ENCODE assay signal across 8 cellular contexts in genomic region chr12:1634590-1635191, GRCh38. TPM values are rescaled to one million over a fixed set of nuclear protein-coding genes. Genes with fewer than 3 reads are reported as not detected.
DNase-seq lines count a peak whose midpoint lies in the region; ATAC-seq, FAIRE-seq and TF ChIP-seq lines count a peak whose summit lies in the region.

No MANE protein-coding gene starts in this region.

- H3K27ac ChIP-seq in coronary artery, result no peak overlapping the region
- H3K27ac ChIP-seq in HepG2 (ENCODE audit: extremely low read length, insufficient read depth, low read length), result no peak overlapping the region

- peaks cover 6 to 65% of the 10 kb centered on the region in 2 experiments; a peak in 4 of 5 replicates for H3K27me3 ChIP-seq in HepG2 (ENCODE audit: control insufficient read depth in 1 of 2, insufficient read depth in 2 of 2, low read length in 2 of 2)

- H3K4me2 ChIP-seq in HepG2 (ENCODE audit: low read depth, low read length), result peak overlapping the region; percentile 29; the same call in 1 of the 2 replicates

- no peaks in the 10 kb centered on the region for H3K9me3 ChIP-seq in HepG2 (ENCODE audit: low read length)

- CTCF ChIA-PET in HepG2 (lab: Yijun Ruan, JAX; ENCODE audit: low intra/inter-chr PET ratio, low total read pairs), result interaction anchor here (0.9 to 2.2 kb wide), 2 partner anchors 156 to 306 kb away, joined by 3 to 15 read pairs; no protein-coding TSS in a partner anchor

- TF ChIP-seq RAD21 in HepG2 (CRISPR knock-in tag; IDR thresholded peaks at IDR 0.05), result peak; percentile 66

- FAIRE-seq in HepG2 (lab: Jason Lieb, UNC), result peak; percentile 40

- H3K9ac ChIP-seq in HepG2 (ENCODE audit: insufficient read depth, low read depth, low read length), result no peak overlapping the region

- DNase-seq in A172 (ENCODE audit: low spot score) (peak; percentile 35), NCI-H2227 (lab: John Stamatoyannopoulos, UW; ENCODE audit: unreplicated experiment) (peak; percentile 43), coronary artery (ENCODE audit: low spot score) (no peak), HepG2 (ENCODE audit: low spot score) (peak; percentile 27)
- DNase-seq in activated CD4-positive, alpha-beta T cell treated with anti-CD3 and anti-CD28 coated beads for 4 hours, result peak; percentile 41 to 60
- peak; percentile 26 to 53 (median 26) for DNase-seq in stimulated activated CD4-positive, alpha-beta T cell treated with anti-CD3 and anti-CD28 coated beads, TNF-alpha, amount 100 ng/mL, for 48 hours (ENCODE audit: low read depth in 3 of 3)

- H2AFZ ChIP-seq in HepG2 (ENCODE audit: low read length), result no peak overlapping the region

- POLR2A ChIA-PET in HepG2 (lab: Yijun Ruan, JAX), result no interaction called here

- no peak for TF ChIP-seq POLR2A in HepG2 (IDR thresholded peaks at IDR 0.05; ENCODE audit: insufficient read depth in 1 of 2, low read depth in 2 of 2, low read length in 2 of 2)

- no peaks in the 10 kb centered on the region for H3K36me3 ChIP-seq in HepG2 (replicated peaks in 1 of 2; ENCODE audit: control insufficient read depth in 1 of 2, insufficient read depth in 2 of 2, low read length in 2 of 2)

- TF ChIP-seq EP300 in HepG2 (IDR thresholded peaks at IDR 0.05; ENCODE audit: low read depth in 2 of 2, low read length in 2 of 2) (no peak), HepG2 (CRISPR knock-in tag; IDR thresholded peaks at IDR 0.05; ENCODE audit: borderline replicate concordance) (no peak)

- H4K20me1 ChIP-seq in HepG2 (ENCODE audit: insufficient read depth, low read length), result no peaks in the 10 kb centered on the region

- H3K4me1 ChIP-seq in HepG2 (ENCODE audit: insufficient read depth, low read length), result peaks cover 30% of the 10 kb centered on the region

- in situ Hi-C loops in HepG2 (cut with HindIII; ENCODE audit: extremely low pct_ligation_motif_present, low pct_unique_long_range_greater_than_20kb), result no loop called here

- BruUV-seq in HepG2 (replicated peaks; lab: Mats Ljungman, UMichigan), result no TSS peak

- peak; percentile 65 for ATAC-seq in HepG2
- ATAC-seq in GM18907 (IDR thresholded peaks at IDR 0.05; ENCODE audit: unreplicated experiment), result no peak

- H3K4me3 ChIP-seq in GM12875 (ENCODE audit: low read depth, low read length) (no peak overlapping the region), coronary artery (no peak overlapping the region), HepG2 (replicated peaks in 1 of 3; ENCODE audit: insufficient read depth in 1 of 3, low read depth in 2 of 3, low read length in 3 of 3) (no peak overlapping the region)

- 31% methylated on average over 12 of the region's 16 CpGs for WGBS in HepG2 (ENCODE audit: low lambda C conversion rate)

- peak; percentile 73 for TF ChIP-seq CTCF in GM12875 (IDR thresholded peaks at IDR 0.05; ENCODE audit: borderline replicate concordance, insufficient read depth, low read depth, low read length)
- TF ChIP-seq CTCF in coronary artery (IDR thresholded peaks at IDR 0.05), result peak; percentile 82
- peak; percentile 86 for TF ChIP-seq CTCF in HepG2 (CRISPR knock-in tag; IDR thresholded peaks at IDR 0.05)

- no peaks in the 10 kb centered on the region for H3K79me2 ChIP-seq in HepG2 (ENCODE audit: insufficient read depth, low read length)

- intact Hi-C loops in HepG2 (cut with micrococcal nuclease; ENCODE audit: unreplicated experiment), result loop anchor here (1.0 kb wide), 1 partner anchor 157 kb away; no protein-coding TSS in a partner anchor

TF ChIP-seq in HepG2, 621 proteins besides CTCF, POLR2A, EP300 and RAD21 (continues in another document):
- TF ChIP-seq ZNF768 (CRISPR knock-in tag; IDR thresholded peaks at IDR 0.05) (peak; percentile 74), KDM5B (CRISPR knock-in tag; IDR thresholded peaks at IDR 0.05; ENCODE audit: borderline replicate concordance) (0 out of 2 replicates have a peak, but pooled peaks have one; percentile 36), KDM2A (CRISPR knock-in tag; IDR thresholded peaks at IDR 0.05; ENCODE audit: borderline replicate concordance, low read depth) (peak; percentile 65; the same call in 1 of the 2 replicates)

RNA-seq across cellular contexts. Expression of gene WNT5B, which starts 5.7 kb away (rescaled TPM):
- total RNA-seq in A172 (2014; rRNA removed; shearing (Covaris generic)), result 10.1 and 10.3 TPM in 2 replicates
- 0.04 TPM in 1 of 2 replicates, not detected in the other for total RNA-seq in HepG2 (2016; rRNA removed; fragmentation: Illumina TruSeq; extraction: Trizol)
- total RNA-seq in HepG2 (2016; cell fraction: cytosol; rRNA removed; fragmentation: Illumina TruSeq; extraction: Trizol; ENCODE audit: low read depth), result not detected in 2 replicates
- total RNA-seq in HepG2 (2016; cell fraction: insoluble cytoplasmic fraction; rRNA removed; fragmentation: Illumina TruSeq; extraction: Trizol), result 0.06 TPM in 1 of 2 replicates, not detected in the other
- not detected in 2 replicates for total RNA-seq in HepG2 (2016; cell fraction: membrane; rRNA removed; fragmentation: Illumina TruSeq; extraction: Trizol)
- not detected in 2 replicates for total RNA-seq in HepG2 (2016; cell fraction: nucleus; rRNA removed; fragmentation: Illumina TruSeq; extraction: Trizol)
- not detected in 2 replicates for polyA plus RNA-seq in HepG2 (2011; rRNA removed)
- 0.04 TPM in 2 replicates for polyA plus RNA-seq in HepG2 (2011; cell fraction: cytosol; rRNA removed)
- polyA plus RNA-seq in HepG2 (2011; cell fraction: nucleus; rRNA removed), result not detected in 2 replicates
- polyA plus RNA-seq in HepG2 (2012), result not detected in 2 replicates
- polyA plus RNA-seq in HepG2 (2016; cell fraction: cytosol; fragmentation: Illumina TruSeq; extraction: Trizol; ENCODE audit: low read depth), result not detected in 2 replicates
- not detected in 2 replicates for polyA plus RNA-seq in HepG2 (2016; cell fraction: insoluble cytoplasmic fraction; fragmentation: Illumina TruSeq; extraction: Trizol; ENCODE audit: low read depth)
- not detected in 2 replicates for polyA plus RNA-seq in HepG2 (2016; cell fraction: membrane; fragmentation: Illumina TruSeq; extraction: Trizol; ENCODE audit: low read depth)
- not detected in 2 replicates for polyA plus RNA-seq in HepG2 (2016; cell fraction: nucleus; fragmentation: Illumina TruSeq; extraction: Trizol; ENCODE audit: insufficient read depth, low read depth)
- not detected in 2 replicates for polyA minus RNA-seq in HepG2 (2011; rRNA and poly(A)+ RNA removed; ENCODE audit: low replicate concordance)
- polyA minus RNA-seq in HepG2 (2011; cell fraction: cytosol; rRNA and poly(A)+ RNA removed), result not detected in 2 replicates
- polyA minus RNA-seq in HepG2 (2011; cell fraction: nucleus; rRNA and poly(A)+ RNA removed), result not detected in 2 replicates

RNA-seq across cellular contexts. Expression of gene FBXL14, which starts 40.3 kb away (rescaled TPM):
- 4.7 and 5.0 TPM in 2 replicates for total RNA-seq in A172 (2014; rRNA removed; shearing (Covaris generic))
- 5.5 and 7.0 TPM in 2 replicates for total RNA-seq in HepG2 (2016; rRNA removed; fragmentation: Illumina TruSeq; extraction: Trizol)
- total RNA-seq in HepG2 (2016; cell fraction: cytosol; rRNA removed; fragmentation: Illumina TruSeq; extraction: Trizol; ENCODE audit: low read depth), result 1.6 TPM in 2 replicates
- 5.8 and 6.3 TPM in 2 replicates for total RNA-seq in HepG2 (2016; cell fraction: insoluble cytoplasmic fraction; rRNA removed; fragmentation: Illumina TruSeq; extraction: Trizol)
- 7.3 and 8.4 TPM in 2 replicates for total RNA-seq in HepG2 (2016; cell fraction: membrane; rRNA removed; fragmentation: Illumina TruSeq; extraction: Trizol)
- total RNA-seq in HepG2 (2016; cell fraction: nucleus; rRNA removed; fragmentation: Illumina TruSeq; extraction: Trizol), result 3.5 and 4.2 TPM in 2 replicates
- 7.2 and 7.4 TPM in 2 replicates for polyA plus RNA-seq in HepG2 (2011; rRNA removed)
- 5.7 and 11.0 TPM in 2 replicates for polyA plus RNA-seq in HepG2 (2011; cell fraction: cytosol; rRNA removed)
- 4.8 and 5.6 TPM in 2 replicates for polyA plus RNA-seq in HepG2 (2011; cell fraction: nucleus; rRNA removed)
- polyA plus RNA-seq in HepG2 (2012), result 1.5 and 3.4 TPM in 2 replicates
- polyA plus RNA-seq in HepG2 (2016; cell fraction: cytosol; fragmentation: Illumina TruSeq; extraction: Trizol; ENCODE audit: low read depth), result 1.3 and 1.5 TPM in 2 replicates
- 4.3 and 4.9 TPM in 2 replicates for polyA plus RNA-seq in HepG2 (2016; cell fraction: insoluble cytoplasmic fraction; fragmentation: Illumina TruSeq; extraction: Trizol; ENCODE audit: low read depth)
- 3.9 and 4.6 TPM in 2 replicates for polyA plus RNA-seq in HepG2 (2016; cell fraction: membrane; fragmentation: Illumina TruSeq; extraction: Trizol; ENCODE audit: low read depth)
- polyA plus RNA-seq in HepG2 (2016; cell fraction: nucleus; fragmentation: Illumina TruSeq; extraction: Trizol; ENCODE audit: insufficient read depth, low read depth), result 2.8 and 3.0 TPM in 2 replicates
- 24.9 and 37.9 TPM in 2 replicates for polyA minus RNA-seq in HepG2 (2011; rRNA and poly(A)+ RNA removed; ENCODE audit: low replicate concordance)
- polyA minus RNA-seq in HepG2 (2011; cell fraction: cytosol; rRNA and poly(A)+ RNA removed), result 5.9 and 9.1 TPM in 2 replicates
- polyA minus RNA-seq in HepG2 (2011; cell fraction: nucleus; rRNA and poly(A)+ RNA removed), result 3.3 and 4.5 TPM in 2 replicates

RNA-seq across cellular contexts. Expression of gene ADIPOR2, which starts 56.2 kb away (rescaled TPM):
- 14.1 and 17.9 TPM in 2 replicates for total RNA-seq in A172 (2014; rRNA removed; shearing (Covaris generic))
- 35.2 and 40.8 TPM in 2 replicates for total RNA-seq in HepG2 (2016; rRNA removed; fragmentation: Illumina TruSeq; extraction: Trizol)
- total RNA-seq in HepG2 (2016; cell fraction: cytosol; rRNA removed; fragmentation: Illumina TruSeq; extraction: Trizol; ENCODE audit: low read depth), result 14.0 and 15.3 TPM in 2 replicates
- 34.6 and 36.8 TPM in 2 replicates for total RNA-seq in HepG2 (2016; cell fraction: insoluble cytoplasmic fraction; rRNA removed; fragmentation: Illumina TruSeq; extraction: Trizol)
- total RNA-seq in HepG2 (2016; cell fraction: membrane; rRNA removed; fragmentation: Illumina TruSeq; extraction: Trizol), result 32.2 and 37.5 TPM in 2 replicates
- total RNA-seq in HepG2 (2016; cell fraction: nucleus; rRNA removed; fragmentation: Illumina TruSeq; extraction: Trizol), result 57.1 and 62.9 TPM in 2 replicates
- polyA plus RNA-seq in HepG2 (2011; rRNA removed), result 52.2 and 56.5 TPM in 2 replicates
- polyA plus RNA-seq in HepG2 (2011; cell fraction: cytosol; rRNA removed), result 30.4 and 47.3 TPM in 2 replicates
- polyA plus RNA-seq in HepG2 (2011; cell fraction: nucleus; rRNA removed), result 39.2 and 60.6 TPM in 2 replicates
- 68.6 and 70.3 TPM in 2 replicates for polyA plus RNA-seq in HepG2 (2012)
- 8.2 TPM in 2 replicates for polyA plus RNA-seq in HepG2 (2016; cell fraction: cytosol; fragmentation: Illumina TruSeq; extraction: Trizol; ENCODE audit: low read depth)
- polyA plus RNA-seq in HepG2 (2016; cell fraction: insoluble cytoplasmic fraction; fragmentation: Illumina TruSeq; extraction: Trizol; ENCODE audit: low read depth), result 42.4 and 47.2 TPM in 2 replicates
- 24.7 and 28.3 TPM in 2 replicates for polyA plus RNA-seq in HepG2 (2016; cell fraction: membrane; fragmentation: Illumina TruSeq; extraction: Trizol; ENCODE audit: low read depth)
- polyA plus RNA-seq in HepG2 (2016; cell fraction: nucleus; fragmentation: Illumina TruSeq; extraction: Trizol; ENCODE audit: insufficient read depth, low read depth), result 75.6 and 80.5 TPM in 2 replicates
- 53.2 and 63.9 TPM in 2 replicates for polyA minus RNA-seq in HepG2 (2011; rRNA and poly(A)+ RNA removed; ENCODE audit: low replicate concordance)
- polyA minus RNA-seq in HepG2 (2011; cell fraction: cytosol; rRNA and poly(A)+ RNA removed), result 37.1 and 43.3 TPM in 2 replicates
- 89.9 and 92.1 TPM in 2 replicates for polyA minus RNA-seq in HepG2 (2011; cell fraction: nucleus; rRNA and poly(A)+ RNA removed)
